8 cellular contexts compared by ENCODE assay signal in genomic region chr17:38748329-38749221, GRCh38. TPM values are rescaled to one million over a fixed set of nuclear protein-coding genes. Genes with fewer than 3 reads are reported as not detected.
A peak's percentile ranks its signal among the peaks of the same experiment; 100 is the strongest.
DNase-seq lines count a peak whose midpoint lies in the region; ATAC-seq, FAIRE-seq and TF ChIP-seq lines count a peak whose summit lies in the region.

Gene PCGF2 (minus strand): TSS chr17:38748336. CDS start chr17:38740402, 7,934 bp downstream.

- DNase-seq in D721Med (ENCODE audit: insufficient read length, low spot score) (peak; percentile 68), RKO (ENCODE audit: low spot score) (peak; percentile 93), dedifferentiated amniotic fluid mesenchymal stem cell (ENCODE audit: extremely low spot score) (peak; percentile 86), left colon (peak; percentile 94 to 95), GM12891 (ENCODE audit: insufficient read length, low spot score) (no peak)
- no peak for DNase-seq in stimulated activated effector memory CD8-positive, alpha-beta T cell treated with anti-CD3 and anti-CD28 coated beads, Interleukin-12 subunit alpha, Interleukin-12 subunit beta, amount 100 ng/mL, for 72 hours (ENCODE audit: low spot score in 2 of 2)

- no peak for FAIRE-seq in D721Med (lab: Jason Lieb, UNC)
- no peak for FAIRE-seq in GM12891 (lab: Jason Lieb, UNC)

- TF ChIP-seq RAD21 in Ishikawa (IDR thresholded peaks at IDR 0.05; ENCODE audit: low read depth), result no peak

- peaks cover 29% of the 10 kb centered on the region for H3K36me3 Mint-ChIP-seq in stimulated activated effector memory CD8-positive, alpha-beta T cell treated with anti-CD3 and anti-CD28 coated beads, Interleukin-12 subunit alpha, Interleukin-12 subunit beta, amount 100 ng/mL, for 72 hours

- no peak for TF ChIP-seq EP300 in Ishikawa (IDR thresholded peaks at IDR 0.05; ENCODE audit: borderline replicate concordance)

- TF ChIP-seq POLR2A in GM12891 (IDR thresholded peaks at IDR 0.05; ENCODE audit: low read depth, low read length), result no peak

- TF ChIP-seq CTCF in D721Med (IDR thresholded peaks at IDR 0.05; ENCODE audit: insufficient read depth, missing control alignments), result no peak

- H3K27ac Mint-ChIP-seq in stimulated activated effector memory CD8-positive, alpha-beta T cell treated with anti-CD3 and anti-CD28 coated beads, Interleukin-12 subunit alpha, Interleukin-12 subunit beta, amount 100 ng/mL, for 72 hours, result no peak within 1 kb of the TSS

- ATAC-seq in left colon (peak; percentile 37), HG03354 (IDR thresholded peaks at IDR 0.05; ENCODE audit: poor library complexity, severe bottlenecking, unreplicated experiment) (no peak)
- ATAC-seq in stimulated activated effector memory CD8-positive, alpha-beta T cell treated with anti-CD3 and anti-CD28 coated beads, Interleukin-12 subunit alpha, Interleukin-12 subunit beta, amount 100 ng/mL, for 72 hours, result no peak

- H3K4me1 Mint-ChIP-seq in stimulated activated effector memory CD8-positive, alpha-beta T cell treated with anti-CD3 and anti-CD28 coated beads, Interleukin-12 subunit alpha, Interleukin-12 subunit beta, amount 100 ng/mL, for 72 hours, result peaks cover 65% of the 10 kb centered on the region

- intact Hi-C loops in left colon (cut with DNase I, micrococcal nuclease), result no loop called here

- no peaks in the 10 kb centered on the region for H3K9me3 Mint-ChIP-seq in stimulated activated effector memory CD8-positive, alpha-beta T cell treated with anti-CD3 and anti-CD28 coated beads, Interleukin-12 subunit alpha, Interleukin-12 subunit beta, amount 100 ng/mL, for 72 hours

- peak within 1 kb of the TSS; percentile 85 for H3K4me3 Mint-ChIP-seq in stimulated activated effector memory CD8-positive, alpha-beta T cell treated with anti-CD3 and anti-CD28 coated beads, Interleukin-12 subunit alpha, Interleukin-12 subunit beta, amount 100 ng/mL, for 72 hours

TF ChIP-seq in Ishikawa, 13 proteins besides CTCF, POLR2A, EP300 and RAD21:
- TF ChIP-seq REST (IDR thresholded peaks at IDR 0.05; ENCODE audit: low read depth) (no peak), YY1 (IDR thresholded peaks at IDR 0.05; ENCODE audit: low read depth) (0 out of 2 replicates have a peak, but pooled peaks have one; percentile 5), TCF12 (IDR thresholded peaks at IDR 0.05; ENCODE audit: low read depth) (no peak), EGR1 (IDR thresholded peaks at IDR 0.05) (0 out of 2 replicates have a peak, but pooled peaks have one; percentile 21), ZBTB7A (IDR thresholded peaks at IDR 0.05; ENCODE audit: low read depth) (peak; percentile 75)
- TF ChIP-seq, protein P1, sequence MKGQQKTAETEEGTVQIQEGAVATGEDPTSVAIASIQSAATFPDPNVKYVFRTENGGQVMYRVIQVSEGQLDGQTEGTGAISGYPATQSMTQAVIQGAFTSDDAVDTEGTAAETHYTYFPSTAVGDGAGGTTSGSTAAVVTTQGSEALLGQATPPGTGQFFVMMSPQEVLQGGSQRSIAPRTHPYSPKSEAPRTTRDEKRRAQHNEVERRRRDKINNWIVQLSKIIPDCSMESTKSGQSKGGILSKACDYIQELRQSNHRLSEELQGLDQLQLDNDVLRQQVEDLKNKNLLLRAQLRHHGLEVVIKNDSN (IDR thresholded peaks at IDR 0.05), result peak; percentile 94

TF ChIP-seq in GM12891, 5 proteins besides CTCF, POLR2A, EP300 and RAD21:
- TF ChIP-seq POU2F2 (IDR thresholded peaks at IDR 0.05; ENCODE audit: low read depth, low read length) (no peak), POLR2AphosphoS5 (IDR thresholded peaks at IDR 0.05; ENCODE audit: low read depth, low read length) (no peak), PAX5 (IDR thresholded peaks at IDR 0.05; ENCODE audit: insufficient read depth, low read length, severe bottlenecking) (no peak), SPI1 (IDR thresholded peaks at IDR 0.05; ENCODE audit: low read depth, low read length) (no peak), TAF1 (IDR thresholded peaks at IDR 0.05; ENCODE audit: low read depth, low read length) (no peak)

RNA-seq across cellular contexts. Expression of gene PCGF2, which starts in this region (rescaled TPM):
- 10 to 100 TPM; 41.1 to 53.7 TPM for total RNA-seq in left colon
- polyA plus RNA-seq in GM12891 (2012; ENCODE audit: low read depth, missing spikeins), result 21.5 TPM

Comparison
In these comparisons a context has a peak if more than half of its experiments do, and no peak if none do; other contexts are left out.
1. DNase-seq: peak in D721Med (single experiment), RKO (single experiment), dedifferentiated amniotic fluid mesenchymal stem cell (single experiment) and left colon (2 of 2); none in stimulated activated effector memory CD8-positive, alpha-beta T cell treated with anti-CD3 and anti-CD28 coated beads, Interleukin-12 subunit alpha, Interleukin-12 subunit beta, amount 100 ng/mL, for 72 hours (0 of 2) and GM12891 (single experiment).